ENCODE assay signal across 11 cellular contexts in the genomic region with DNA sequence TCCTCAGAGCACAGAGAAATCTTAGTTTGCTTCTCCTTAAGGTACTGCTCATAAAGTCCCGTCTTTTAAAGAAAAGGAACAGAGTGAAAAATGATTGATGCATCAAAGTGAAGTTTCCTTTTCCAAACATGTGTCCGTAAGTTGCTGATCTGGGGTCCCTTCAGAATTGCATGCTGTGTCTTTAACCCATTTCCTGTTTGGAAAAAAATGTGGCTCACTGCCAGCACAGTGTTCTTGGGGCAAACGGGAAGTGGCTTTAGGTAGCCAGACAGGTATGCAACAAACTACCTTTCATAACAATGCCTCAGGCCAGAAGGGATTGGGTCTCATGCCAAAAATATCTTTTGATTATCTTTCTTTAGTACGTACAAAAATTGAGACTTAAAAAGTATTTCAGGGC. TPM values are rescaled to one million over a fixed set of nuclear protein-coding genes. Genes with fewer than 3 reads are reported as not detected.
DNase-seq lines count a peak whose midpoint lies in the region; ATAC-seq and TF ChIP-seq lines count a peak whose summit lies in the region.
"Had no signal": no experiment of that assay in that cellular context is flagged by ENCODE, and none has a peak within 500 bp of the region (broad histone marks: within the 10 kb centered on the region; RNA-seq: fewer than 3 reads in every experiment).

No MANE protein-coding gene starts in this region.

- H3K9me3 Mint-ChIP-seq in HFFc6 (peaks cover 14% of the 10 kb centered on the region), T-cell (peaks cover 7% of the 10 kb centered on the region in 3 donors)
- H3K9me3 Mint-ChIP-seq in activated CD4-positive, alpha-beta memory T cell treated with anti-CD3 and anti-CD28 coated beads for 36 hours, result peaks cover 3% of the 10 kb centered on the region

- CTCF ChIA-PET in T-cell (lab: Charles Lee), result no interaction called here
- CTCF ChIA-PET in activated CD4-positive, alpha-beta memory T cell treated with anti-CD3 and anti-CD28 coated beads for 36 hours (lab: Charles Lee), result no interaction called here

- POLR2A ChIA-PET in T-cell (lab: Charles Lee), result no interaction called here
- POLR2A ChIA-PET in activated CD4-positive, alpha-beta memory T cell treated with anti-CD3 and anti-CD28 coated beads for 36 hours (lab: Charles Lee), result no interaction called here

- intact Hi-C loops in activated CD4-positive, alpha-beta memory T cell treated with anti-CD3 and anti-CD28 coated beads for 36 hours (cut with micrococcal nuclease), result no loop called here

- no peak for TF ChIP-seq CTCF in AG10803 (conservative IDR thresholded peaks at IDR 0.05; ENCODE audit: low read length)
- TF ChIP-seq CTCF in HFFc6 (IDR thresholded peaks at IDR 0.05), result no peak

- H3K27ac Mint-ChIP-seq in HFFc6 (peak overlapping the region; percentile 90), T-cell (peak overlapping the region; percentile 13 to 59)
- H3K27ac Mint-ChIP-seq in activated CD4-positive, alpha-beta memory T cell treated with anti-CD3 and anti-CD28 coated beads for 36 hours, result no peak overlapping the region

- DNase-seq in AG10803 (ENCODE audit: low read depth) (peak; percentile 27), HFFc6 (no peak), T-cell (peak in 5 of 34 experiments; percentile 1 to 11 (median 8)), kidney glomerular epithelial cell (lab: John Stamatoyannopoulos, UW) (peak; percentile 64), NCI-H1436 treated with DMSO at 0.1 percent for 48 hours (lab: John Stamatoyannopoulos, UW) (no peak), HPDE6-E6E7 (ENCODE audit: extremely low spot score) (no peak), anterior cingulate cortex (lab: John Stamatoyannopoulos, UW) (no peak)
- DNase-seq in activated CD4-positive, alpha-beta memory T cell treated with anti-CD3 and anti-CD28 coated beads for 36 hours, result no peak
- DNase-seq: NCI-H1930, nucleus accumbens, tibial artery had no signal

- no peak overlapping the region for H3K4me3 ChIP-seq in AG10803 (ENCODE audit: low read length)
- H3K4me3 ChIP-seq: tibial artery had no signal

- H3K36me3 Mint-ChIP-seq in HFFc6 (ENCODE audit: low read depth) (peaks cover 15% of the 10 kb centered on the region), T-cell (no peaks in the 10 kb centered on the region)
- no peaks in the 10 kb centered on the region for H3K36me3 Mint-ChIP-seq in activated CD4-positive, alpha-beta memory T cell treated with anti-CD3 and anti-CD28 coated beads for 36 hours

- peak in 1 of 4 experiments; percentile 40 for ATAC-seq in T-cell (replicated peaks in 1 of 4)

- peaks cover 69% of the 10 kb centered on the region for H3K4me1 Mint-ChIP-seq in HFFc6 (ENCODE audit: low read depth)
- peaks cover 16 to 19% (median 19%) of the 10 kb centered on the region in 3 donors for H3K4me1 Mint-ChIP-seq in T-cell
- H3K4me1 Mint-ChIP-seq in activated CD4-positive, alpha-beta memory T cell treated with anti-CD3 and anti-CD28 coated beads for 36 hours (ENCODE audit: low read depth), result peaks cover 14% of the 10 kb centered on the region

- peak overlapping the region; percentile 54 for H3K4me3 Mint-ChIP-seq in HFFc6
- peak overlapping the region in 2 of 3 donors; percentile 1 to 29 for H3K4me3 Mint-ChIP-seq in T-cell
- H3K4me3 Mint-ChIP-seq in activated CD4-positive, alpha-beta memory T cell treated with anti-CD3 and anti-CD28 coated beads for 36 hours, result no peak overlapping the region

- no peaks in the 10 kb centered on the region for H3K27me3 Mint-ChIP-seq in HFFc6 (ENCODE audit: insufficient read depth)
- H3K27me3 Mint-ChIP-seq in T-cell, result peaks cover 8 to 11% of the 10 kb centered on the region in 2 donors
- H3K27me3 Mint-ChIP-seq in activated CD4-positive, alpha-beta memory T cell treated with anti-CD3 and anti-CD28 coated beads for 36 hours, result peaks cover 5% of the 10 kb centered on the region

RNA-seq across cellular contexts. Expression of a gene that starts 50.9 kb away (rescaled TPM):
- 10 to 100 TPM; 21.4 to 27.1 (median 26.0) TPM for total RNA-seq in HFFc6 (2021; fragmentation: NEBNext Ultra II Directional; extraction: Animal tissue kit (Norgen Biotek cat#: 25700))
- 10 to 100 TPM; 35.9 to 41.8 (median 39.2) TPM for total RNA-seq in T-cell
- 10 to 100 TPM; 85.4 to 92.5 TPM for total RNA-seq in activated CD4-positive, alpha-beta memory T cell treated with anti-CD3 and anti-CD28 coated beads for 36 hours

Comparison
In these comparisons a context has a peak if more than half of its experiments do, and no peak if none do; other contexts are left out.
1. DNase-seq: peak in AG10803 (single experiment) and kidney glomerular epithelial cell (single experiment); none in HFFc6 (single experiment), NCI-H1436 treated with DMSO at 0.1 percent for 48 hours (single experiment), HPDE6-E6E7 (single experiment), activated CD4-positive, alpha-beta memory T cell treated with anti-CD3 and anti-CD28 coated beads for 36 hours (single experiment) and anterior cingulate cortex (0 of 58).